Comparison of ENCODE assay signal across 8 cellular contexts in the genomic region with DNA sequence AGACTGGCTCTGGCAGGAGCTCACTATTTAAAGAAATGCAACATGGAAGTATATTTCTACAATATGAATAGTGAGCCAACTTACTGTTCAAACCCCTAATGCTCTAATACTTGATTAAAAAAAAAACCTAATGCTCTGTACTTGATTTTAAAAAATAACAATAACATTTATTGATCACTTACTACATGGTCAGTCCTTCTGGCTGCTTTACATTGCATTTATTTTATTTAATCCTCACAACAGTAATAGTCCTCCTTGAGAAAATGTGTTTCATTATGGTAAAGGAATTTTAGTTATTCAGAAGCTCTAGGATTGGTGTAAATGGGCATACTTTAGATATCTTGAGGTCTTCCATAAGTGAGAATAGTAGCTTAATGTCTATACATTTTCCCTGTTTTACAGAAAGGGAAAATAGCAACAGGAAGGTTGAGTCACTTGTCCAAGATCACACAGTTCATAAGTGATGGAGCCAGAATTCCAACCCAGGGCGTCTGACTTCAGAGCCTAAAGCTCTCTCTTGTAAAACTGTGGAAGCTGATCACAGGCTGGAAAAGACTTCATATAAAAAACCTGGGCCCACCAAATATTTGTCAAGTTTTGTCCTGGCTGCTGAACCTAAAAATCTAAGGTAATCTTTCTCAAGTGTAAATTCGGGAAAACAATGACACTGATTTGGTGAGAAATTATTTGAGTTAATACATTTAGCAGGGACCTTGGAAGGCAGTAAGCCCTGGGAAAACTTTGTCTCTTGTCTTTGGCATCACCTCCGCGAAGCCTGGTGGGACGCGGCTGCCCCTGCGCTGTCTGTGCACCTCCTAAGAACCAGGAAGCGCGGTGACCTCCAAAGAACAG. TPM values are rescaled to one million over a fixed set of nuclear protein-coding genes. Genes with fewer than 3 reads are reported as not detected.
DNase-seq lines count a peak whose midpoint lies in the region; ATAC-seq, FAIRE-seq and TF ChIP-seq lines count a peak whose summit lies in the region.

No MANE protein-coding gene starts in this region.

- H3K4me1 Mint-ChIP-seq in CD4-positive, alpha-beta memory T cell: peaks cover 24 to 52% (median 29%) of the 10 kb centered on the region in 4 donors

- ATAC-seq in GM21515 (IDR thresholded peaks at IDR 0.05; ENCODE audit: unreplicated experiment): peak; percentile 23
- peak in 2 of 4 donors; percentile 16 to 20 for ATAC-seq in right lobe of liver
- no peak for ATAC-seq in left lobe of liver

- intact Hi-C loops in CD4-positive, alpha-beta memory T cell (cut with micrococcal nuclease): loop anchor here (1.0 to 10.0 kb wide), 5 partner anchors 19 to 2003 kb away; partner anchors contain the start of genes SLC25A46, WDR36 and YTHDC2
- intact Hi-C loops in right lobe of liver (cut with DNase I): no loop called here
- intact Hi-C loops in thyroid gland (cut with DNase I): no loop called here

- H2AFZ ChIP-seq in KMS-11 (ENCODE audit: low read depth): peak overlapping the region; percentile 95

- peaks cover 35% of the 10 kb centered on the region for H3K4me1 ChIP-seq in CD4-positive, alpha-beta memory T cell (ENCODE audit: insufficient read depth, low read length)
- H3K4me1 ChIP-seq in KMS-11 (ENCODE audit: low read depth, poor library complexity, severe bottlenecking) (peaks cover 20% of the 10 kb centered on the region), right lobe of liver (peaks cover 0 to 27% (median 3%) of the 10 kb centered on the region in 4 donors), thyroid gland (peaks cover 4 to 5% of the 10 kb centered on the region in 2 donors)

- 0 out of 2 replicates have a peak, but pooled peaks cover 14% of the 10 kb centered on the region for H3K79me2 ChIP-seq in KMS-11 (ENCODE audit: insufficient read depth, low read depth)

- H3K9ac ChIP-seq in KMS-11: peak overlapping the region; percentile 76

- no peak for TF ChIP-seq POLR2A in right lobe of liver (IDR thresholded peaks at IDR 0.05)
- no peak for TF ChIP-seq POLR2A in thyroid gland (IDR thresholded peaks at IDR 0.05)

- H3K9me3 Mint-ChIP-seq in CD4-positive, alpha-beta memory T cell: peaks cover 0 to 3% (median 0%) of the 10 kb centered on the region in 8 donors

- H3K4me2 ChIP-seq in KMS-11: peak overlapping the region; percentile 58

- POLR2A ChIA-PET in CD4-positive, alpha-beta memory T cell (lab: Charles Lee; ENCODE audit: partially characterized antibody): interaction anchor here (0.8 to 3.2 kb wide), 12 partner anchors 10 to 1822 kb away, joined by 3 to 16 read pairs (median 4); partner anchors contain the start of gene MAN2A1

- 1% methylated on average over 8 of the region's 9 CpGs for WGBS in right lobe of liver (ENCODE audit: insufficient coverage, low coverage, low lambda C conversion rate, missing lambda C conversion rate)
- 8 to 13% methylated on average over 9 of the region's 9 CpGs for WGBS in thyroid gland, 2 donors

- H3K36me3 Mint-ChIP-seq in CD4-positive, alpha-beta memory T cell: peaks cover 0 to 10% of the 10 kb centered on the region in 2 donors

- CTCF ChIA-PET in CD4-positive, alpha-beta memory T cell (lab: Charles Lee; ENCODE audit: partially characterized antibody): interaction anchor here (1.1 to 4.5 kb wide), 6 partner anchors 13 to 635 kb away, joined by 3 to 24 read pairs (median 4); no protein-coding TSS in a partner anchor

- H3K27ac Mint-ChIP-seq in CD4-positive, alpha-beta memory T cell: peak overlapping the region; percentile 94 to 99 (median 97)

- no peaks in the 10 kb centered on the region for H3K27me3 Mint-ChIP-seq in CD4-positive, alpha-beta memory T cell

- peak overlapping the region; percentile 77 for H3K27ac ChIP-seq in CD4-positive, alpha-beta memory T cell (ENCODE audit: low read depth, low read length)
- H3K27ac ChIP-seq in KMS-11: peak overlapping the region; percentile 59; the same call in 1 of the 2 replicates
- peak overlapping the region; percentile 94 to 95 (median 94) for H3K27ac ChIP-seq in right lobe of liver
- peak overlapping the region; percentile 87 to 93 (median 89) for H3K27ac ChIP-seq in thyroid gland

- no peaks in the 10 kb centered on the region for H3K27me3 ChIP-seq in CD4-positive, alpha-beta memory T cell (ENCODE audit: insufficient read depth, low read length)
- H3K27me3 ChIP-seq in KMS-11 (ENCODE audit: insufficient read depth, low read depth) (no peaks in the 10 kb centered on the region), bronchial epithelial cell (ENCODE audit: control insufficient read depth, insufficient read depth, low read length) (no peaks in the 10 kb centered on the region), right lobe of liver (no peaks in the 10 kb centered on the region), thyroid gland (no peaks in the 10 kb centered on the region)

- no peaks in the 10 kb centered on the region for H3K36me3 ChIP-seq in CD4-positive, alpha-beta memory T cell (ENCODE audit: insufficient read depth, low read length)
- H3K36me3 ChIP-seq in KMS-11 (ENCODE audit: insufficient read depth) (no peaks in the 10 kb centered on the region), bronchial epithelial cell (ENCODE audit: control insufficient read depth, insufficient read depth, low read length) (no peaks in the 10 kb centered on the region), right lobe of liver (no peaks in the 10 kb centered on the region), thyroid gland (no peaks in the 10 kb centered on the region)

- FAIRE-seq in bronchial epithelial cell (lab: Jason Lieb, UNC): no peak

- H3K4me3 Mint-ChIP-seq in CD4-positive, alpha-beta memory T cell: peak overlapping the region; percentile 98 to 99 (median 98)

- peak overlapping the region; percentile 37 to 77 for H3K4me3 ChIP-seq in CD4-positive, alpha-beta memory T cell (ENCODE audit: low read length in 2 of 2)
- H3K4me3 ChIP-seq in KMS-11 (IDR thresholded peaks at IDR 0.05; ENCODE audit: insufficient read depth, low read depth, low read length) (no peak overlapping the region), bronchial epithelial cell (ENCODE audit: low read depth, low read length) (peak overlapping the region; percentile 72), right lobe of liver (peak overlapping the region; percentile 72 to 90 (median 85)), thyroid gland (replicated peaks in 1 of 3) (peak overlapping the region; percentile 68 to 99 (median 72))

- peak in 1 of 5 donors; percentile 12 for DNase-seq in CD4-positive, alpha-beta memory T cell
- peak; percentile 50 for DNase-seq in bronchial epithelial cell (ENCODE audit: low read depth)
- no peak for DNase-seq in right lobe of liver
- no peak for DNase-seq in thyroid gland
- no peak for DNase-seq in NCI-H1694 treated with DMSO at 0.1 percent for 48 hours (lab: John Stamatoyannopoulos, UW)
- no peak for DNase-seq in left lobe of liver (ENCODE audit: low spot score)

- no peaks in the 10 kb centered on the region for H4K20me1 ChIP-seq in KMS-11 (ENCODE audit: insufficient read depth)

- TF ChIP-seq CTCF in KMS-11 (conservative IDR thresholded peaks at IDR 0.05; ENCODE audit: low read depth, low read length) (no peak), bronchial epithelial cell (IDR thresholded peaks at IDR 0.05; ENCODE audit: insufficient read depth, low read length, severe bottlenecking) (no peak), right lobe of liver (IDR thresholded peaks at IDR 0.05) (no peak), thyroid gland (IDR thresholded peaks at IDR 0.05) (no peak)

- H3K9me3 ChIP-seq in CD4-positive, alpha-beta memory T cell (ENCODE audit: control insufficient read depth in 1 of 2, low read length in 2 of 2): no peaks in the 10 kb centered on the region
- H3K9me3 ChIP-seq in right lobe of liver (no peaks in the 10 kb centered on the region), thyroid gland (no peaks in the 10 kb centered on the region)

RNA-seq across cellular contexts. Expression of gene STARD4, which starts 0.9 kb away (rescaled TPM):
- total RNA-seq in CD4-positive, alpha-beta memory T cell: 10 to 100 TPM; 12.4 to 17.2 TPM
- polyA plus RNA-seq in CD4-positive, alpha-beta memory T cell: 1 to 10 TPM; 4.5 to 5.5 TPM
- total RNA-seq in bronchial epithelial cell (53.4 and 91.4 TPM in 2 replicates), right lobe of liver (10 to 100 TPM in 4 of 6 experiments, 1 to 10 TPM in 2; 6.4 to 30.5 (median 18.1) TPM), thyroid gland (10 to 100 TPM; 15.3 to 35.1 (median 27.1) TPM), left lobe of liver (8.2 TPM)
